In genomic region chr9:136541709-136542108, GRCh38 we compare ENCODE assay signal across 12 cellular contexts. TPM values are rescaled to one million over a fixed set of nuclear protein-coding genes. Genes with fewer than 3 reads are reported as not detected.
DNase-seq lines count a peak whose midpoint lies in the region; ATAC-seq, FAIRE-seq and TF ChIP-seq lines count a peak whose summit lies in the region.
"Had no signal": no experiment of that assay in that cellular context is flagged by ENCODE, and none has a peak within 500 bp of the region (broad histone marks: within the 10 kb centered on the region; RNA-seq: fewer than 3 reads in every experiment).

No MANE protein-coding gene starts in this region.

- no peak overlapping the region for H3K23ac ChIP-seq in H9 (ENCODE audit: insufficient read length, low read depth, low read length)

- no peak overlapping the region for H3K4me2 ChIP-seq in GM12878 (ENCODE audit: control insufficient read depth, insufficient read depth)
- no peak overlapping the region for H3K4me2 ChIP-seq in H9 (ENCODE audit: insufficient read depth, insufficient read length, low read length)

- H3K9me3 ChIP-seq in GM12878 (replicated peaks; ENCODE audit: control insufficient read depth, insufficient read depth, low read length) (no peaks in the 10 kb centered on the region), mesodermal cell (ENCODE audit: control insufficient read depth, low read length) (no peaks in the 10 kb centered on the region), thyroid gland (no peaks in the 10 kb centered on the region), H9 (ENCODE audit: control insufficient read depth, low read depth, low read length) (no peaks in the 10 kb centered on the region)

- H3K56ac ChIP-seq in H9 (ENCODE audit: insufficient read length, low read depth, low read length), result no peak overlapping the region

- H3K4me3 ChIP-seq in GM12878 (no peak overlapping the region), mesodermal cell (ENCODE audit: extremely low read depth, insufficient read depth, low read length, poor library complexity, severe bottlenecking) (no peak overlapping the region), thyroid gland (replicated peaks in 1 of 3) (no peak overlapping the region)

- H3K4ac ChIP-seq in H9 (ENCODE audit: low read depth, low read length), result no peak overlapping the region

- TF ChIP-seq CTCF in GM12878 (IDR thresholded peaks at IDR 0.05 in 2 of 3, conservative IDR thresholded peaks at IDR 0.05 in 1 of 3; ENCODE audit: control insufficient read depth in 2 of 3, extremely low read depth in 1 of 3, insufficient read depth in 1 of 3, low read depth in 3 of 3, low read length in 3 of 3) (no peak), thyroid gland (IDR thresholded peaks at IDR 0.05) (no peak), H9 (conservative IDR thresholded peaks at IDR 0.05) (no peak)

- H2BK15ac ChIP-seq in H9 (ENCODE audit: low read depth, low read length), result no peak overlapping the region

- H3K27ac Mint-ChIP-seq in activated naive CD4-positive, alpha-beta T cell treated with anti-CD3 and anti-CD28 coated beads, Interleukin-2, amount 50 U/mL, for 72 hours, result peak overlapping the region; percentile 87 to 100
- no peak overlapping the region; a peak in 1 of 7 replicates for H3K27ac Mint-ChIP-seq in H9

- H3K9me3 Mint-ChIP-seq in activated naive CD4-positive, alpha-beta T cell treated with anti-CD3 and anti-CD28 coated beads, Interleukin-2, amount 50 U/mL, for 72 hours, result no peaks in the 10 kb centered on the region
- H3K9me3 Mint-ChIP-seq in H9, result no peaks in the 10 kb centered on the region

- H3K4me1 ChIP-seq in GM12878 (ENCODE audit: control insufficient read depth, insufficient read depth, low read length), result peaks cover 57% of the 10 kb centered on the region
- peaks cover 4% of the 10 kb centered on the region for H3K4me1 ChIP-seq in mesodermal cell (ENCODE audit: control insufficient read depth, insufficient read depth, low read length, poor library complexity, severe bottlenecking)
- H3K4me1 ChIP-seq in thyroid gland, result peaks cover 6 to 55% of the 10 kb centered on the region in 2 donors
- H3K4me1 ChIP-seq in H9 (ENCODE audit: insufficient read depth, low read length), result no peaks in the 10 kb centered on the region

- H4K5ac ChIP-seq in H9 (ENCODE audit: insufficient read length, low read depth, low read length), result no peak overlapping the region

- no peak for DNase-seq in activated naive CD4-positive, alpha-beta T cell treated with anti-CD3 and anti-CD28 coated beads, Interleukin-2, amount 50 U/mL, for 72 hours (ENCODE audit: low spot score in 2 of 2)
- no peak for DNase-seq in activated naive CD4-positive, alpha-beta T cell treated with Interleukin-2 at 50 U/mL for 16 hours
- DNase-seq in GM12878 (ENCODE audit: low read depth, low spot score) (no peak), thyroid gland (no peak), H9 (no peak), NCI-H2196 treated with DMSO at 0.1 percent for 48 hours (lab: John Stamatoyannopoulos, UW; ENCODE audit: unreplicated experiment) (no peak)
- DNase-seq: amniotic stem cell, KBM-7, NCI-H1436, T1000 had no signal

- peak overlapping the region in 1 of 2 experiments; percentile 38; a peak in 1 of 5 replicates for H3K4me3 Mint-ChIP-seq in H9

- H3K27ac ChIP-seq in GM12878 (ENCODE audit: control insufficient read depth, insufficient read depth), result no peak overlapping the region
- peak overlapping the region; percentile 49 for H3K27ac ChIP-seq in mesodermal cell (ENCODE audit: low read depth, low read length, severe bottlenecking)
- H3K27ac ChIP-seq in thyroid gland, result peak overlapping the region in 2 of 3 donors; percentile 41 to 89
- no peak overlapping the region for H3K27ac ChIP-seq in H9 (ENCODE audit: insufficient read length, low read depth, low read length)

- POLR2A ChIA-PET in GM12878 (lab: Charles Lee), result no interaction called here

- TF ChIP-seq POLR2A in GM12878 (IDR thresholded peaks at IDR 0.05; ENCODE audit: low read depth, low read length) (no peak), thyroid gland (IDR thresholded peaks at IDR 0.05) (no peak)

- peaks cover 15% of the 10 kb centered on the region for H3K79me1 ChIP-seq in H9 (ENCODE audit: insufficient read depth, low read depth, low read length, poor library complexity, severe bottlenecking)

- BruUV-seq in GM12878 (replicated peaks; lab: Mats Ljungman, UMichigan), result TSS peak; percentile 52

- no peak overlapping the region for H2BK5ac ChIP-seq in H9 (ENCODE audit: insufficient read length, low read length)

- H2BK12ac ChIP-seq in H9 (ENCODE audit: insufficient read length, low read depth, low read length), result no peak overlapping the region

- SMC1A ChIA-PET in GM12878 (lab: Charles Lee; ENCODE audit: uncharacterized antibody, unreplicated experiment), result no interaction called here

- H3K36me3 ChIP-seq in GM12878 (ENCODE audit: control insufficient read depth in 2 of 2, insufficient read depth in 2 of 2, low read length in 1 of 2), result peaks cover 0 to 9% of the 10 kb centered on the region in 2 experiments; a peak in 2 of 4 replicates
- H3K36me3 ChIP-seq in mesodermal cell (ENCODE audit: control insufficient read depth, insufficient read depth, low read length), result peaks cover 58% of the 10 kb centered on the region
- H3K36me3 ChIP-seq in thyroid gland, result no peaks in the 10 kb centered on the region

- no peak overlapping the region for H2AK5ac ChIP-seq in H9 (ENCODE audit: insufficient read length, low read length)

- H4K8ac ChIP-seq in H9 (replicated peaks; ENCODE audit: insufficient read length, low read depth, low read length), result no peak overlapping the region

- WGBS in GM12878 (ENCODE audit: insufficient coverage, insufficient replicate concordance, low lambda C conversion rate, missing lambda C conversion rate), result 95% methylated on average over 16 of the region's 16 CpGs
- WGBS in mesodermal cell (ENCODE audit: insufficient coverage in 2 of 2), 2 experiments, result 91 to 94% methylated on average over 16 of the region's 16 CpGs
- WGBS in thyroid gland, 2 donors, result 77 to 86% methylated on average over 10 to 12 of the region's 16 CpGs
- no CpG with 5 or more reads among the region's 16 CpGs for WGBS in H9 (ENCODE audit: extremely low coverage, insufficient read length, low lambda C conversion rate)

- H3K9ac ChIP-seq in GM12878 (ENCODE audit: control insufficient read depth, insufficient read depth, low read length) (no peak overlapping the region), H9 (ENCODE audit: extremely low read depth, insufficient read length, low read length) (no peak overlapping the region)

- H3T11ph ChIP-seq in H9 (ENCODE audit: low read length), result no peak overlapping the region

- no peak for TF ChIP-seq EP300 in GM12878 (IDR thresholded peaks at IDR 0.05; ENCODE audit: borderline replicate concordance in 1 of 2, control insufficient read depth in 1 of 2, low read depth in 2 of 2, low read length in 2 of 2)

- no peaks in the 10 kb centered on the region for H3K27me3 ChIP-seq in GM12878 (replicated peaks in 1 of 2; ENCODE audit: control insufficient read depth in 2 of 2, insufficient read depth in 2 of 2, low read length in 1 of 2)
- no peaks in the 10 kb centered on the region for H3K27me3 ChIP-seq in thyroid gland
- no peaks in the 10 kb centered on the region for H3K27me3 ChIP-seq in H9 (ENCODE audit: insufficient read depth, low read length)

- no peak overlapping the region for H4K91ac ChIP-seq in H9 (ENCODE audit: insufficient read length, low read depth, low read length)

- no peak overlapping the region for H2BK20ac ChIP-seq in H9 (ENCODE audit: low read depth, low read length, poor library complexity, severe bottlenecking)

- RAD21 ChIA-PET in GM12878 (lab: Charles Lee; ENCODE audit: unreplicated experiment), result interaction anchor here (0.7 kb wide), 2 partner anchors 52 to 56 kb away, joined by 3 read pairs; no protein-coding TSS in a partner anchor

- H3K18ac ChIP-seq in H9 (ENCODE audit: insufficient read length, low read depth, low read length), result no peak overlapping the region

- peaks cover 15 to 21% of the 10 kb centered on the region in 2 donors for H3K36me3 Mint-ChIP-seq in activated naive CD4-positive, alpha-beta T cell treated with anti-CD3 and anti-CD28 coated beads, Interleukin-2, amount 50 U/mL, for 72 hours
- peaks cover 12 to 56% (median 41%) of the 10 kb centered on the region in 3 experiments; a peak in 6 of 7 replicates for H3K36me3 Mint-ChIP-seq in H9 (ENCODE audit: insufficient read depth in 1 of 3, low read depth in 3 of 3)

- H2AFZ ChIP-seq in GM12878 (ENCODE audit: control insufficient read depth, low read depth, low read length), result no peak overlapping the region
- H2AFZ ChIP-seq in H9 (ENCODE audit: low read length), result no peak overlapping the region

- peaks cover 10% of the 10 kb centered on the region for H3K23me2 ChIP-seq in H9 (ENCODE audit: insufficient read length, low read depth, low read length, poor library complexity, severe bottlenecking)

- no peak overlapping the region for H3K14ac ChIP-seq in H9 (ENCODE audit: insufficient read depth, low read length)

- intact Hi-C loops in GM12878 (cut with micrococcal nuclease; ENCODE audit: unreplicated experiment) (no loop called here), thyroid gland (cut with DNase I) (no loop called here)

- H3K79me2 ChIP-seq in GM12878 (ENCODE audit: control insufficient read depth, insufficient read depth, low read length), result peaks cover 48% of the 10 kb centered on the region
- peaks cover 2% of the 10 kb centered on the region; the same call in 1 of the 2 replicates for H3K79me2 ChIP-seq in H9 (ENCODE audit: insufficient read depth, low read length)

- TF ChIP-seq RAD21 in GM12878 (IDR thresholded peaks at IDR 0.05; ENCODE audit: insufficient read depth, low read depth, low read length), result no peak

- FAIRE-seq in GM12878 (lab: Jason Lieb, UNC), result no peak

- H4K20me1 ChIP-seq in GM12878 (ENCODE audit: control insufficient read depth, insufficient read depth) (no peaks in the 10 kb centered on the region; the same call in 1 of the 2 replicates), H9 (ENCODE audit: control insufficient read depth, insufficient read depth, insufficient read length) (peaks cover 2% of the 10 kb centered on the region)

- ATAC-seq in activated naive CD4-positive, alpha-beta T cell treated with anti-CD3 and anti-CD28 coated beads, Interleukin-2, amount 50 U/mL, for 72 hours, result no peak
- ATAC-seq in GM12878, result no peak
- ATAC-seq in GM19395 (IDR thresholded peaks at IDR 0.05; ENCODE audit: unreplicated experiment), result no peak

- CTCF ChIA-PET in GM12878 (lab: Yijun Ruan, JAX), result interaction anchor here (1.7 kb wide), 1 partner anchor 88 kb away, joined by 4 read pairs; no protein-coding TSS in a partner anchor

- H3K4me1 Mint-ChIP-seq in H9, result peaks cover 11 to 26% of the 10 kb centered on the region in 2 experiments

- no peak overlapping the region for H2BK120ac ChIP-seq in H9 (ENCODE audit: low read depth, low read length, poor library complexity, severe bottlenecking)

- in situ Hi-C loops in GM12878 (cut with MboI), result no loop called here

- H3K27me3 Mint-ChIP-seq in H9 (ENCODE audit: low read depth), result no peaks in the 10 kb centered on the region; the same call in 1 of the 2 replicates

RNA-seq across cellular contexts. Expression of gene NOTCH1, which starts 4.1 kb away (rescaled TPM):
- total RNA-seq in activated naive CD4-positive, alpha-beta T cell treated with anti-CD3 and anti-CD28 coated beads, Interleukin-2, amount 50 U/mL, for 72 hours, result 10 to 100 TPM; 76.4 to 85.5 TPM
- 114 and 132 TPM in 2 replicates for total RNA-seq in GM12878 (2013; cell fraction: nucleolus; rRNA removed)
- total RNA-seq in GM12878 (2014; rRNA removed) (6.9 and 9.7 TPM in 2 replicates), GM12878 (2014; rRNA removed; fragmentation: Illumina TruSeq; extraction: Trizol) (1.8 and 2.5 TPM in 2 replicates), GM12878 (2021) (38.6 and 40.0 TPM in 2 replicates), thyroid gland (10 to 100 TPM; 19.6 to 35.4 (median 23.2) TPM), H9 (2021) (63.7 and 71.6 TPM in 2 replicates)
- polyA plus RNA-seq in GM12878 (2011; ENCODE audit: low read depth), result 2.6 TPM
- polyA plus RNA-seq in GM12878 (2011; rRNA removed) (1.4 TPM in 2 replicates), GM12878 (2014; fragmentation: Illumina TruSeq; extraction: Trizol) (1.1 and 2.7 TPM in 2 replicates), GM12878 (2014; fragmentation: Nextera tagmentation; extraction: Ambion mirVana) (under 1 TPM; 0.02 to 0.24 TPM), GM12878 (2014; rRNA removed) (12.4 and 12.7 TPM in 2 replicates), GM12878 (2016; fragmentation: Nextera tagmentation; extraction: Ambion mirVana) (1 to 10 TPM; 4.7 to 6.8 TPM)
- 4.7 and 4.9 TPM in 2 replicates for polyA plus RNA-seq in GM12878 (2011; cell fraction: cytosol; rRNA removed)
- 31.3 and 51.1 TPM in 2 replicates for polyA plus RNA-seq in GM12878 (2011; cell fraction: nucleus; rRNA removed)
- 7.3 and 8.7 TPM in 2 replicates for polyA plus RNA-seq in GM12878 (2012)
- polyA minus RNA-seq in GM12878 (2011; rRNA and poly(A)+ RNA removed), result 4.2 and 12.3 TPM in 2 replicates
- polyA minus RNA-seq in GM12878 (2011; cell fraction: cytosol; rRNA and poly(A)+ RNA removed), result 20.2 and 32.2 TPM in 2 replicates
- polyA minus RNA-seq in GM12878 (2011; cell fraction: nucleus; rRNA and poly(A)+ RNA removed), result 14.4 and 23.8 TPM in 2 replicates
- 65.5 TPM for polyA plus RNA-seq in mesodermal cell (2013, experiment 1 of 2)
- polyA plus RNA-seq in mesodermal cell (2013, experiment 2 of 2), result 44.0 TPM

RNA-seq across cellular contexts. Expression of gene SEC16A, which starts 58.9 kb away (rescaled TPM):
- 10 to 100 TPM; 56.6 to 79.5 TPM for total RNA-seq in activated naive CD4-positive, alpha-beta T cell treated with anti-CD3 and anti-CD28 coated beads, Interleukin-2, amount 50 U/mL, for 72 hours
- 45.7 and 51.6 TPM in 2 replicates for total RNA-seq in GM12878 (2013; cell fraction: nucleolus; rRNA removed)
- total RNA-seq in GM12878 (2014; rRNA removed), result 14.7 and 17.6 TPM in 2 replicates
- 8.3 and 10.0 TPM in 2 replicates for total RNA-seq in GM12878 (2014; rRNA removed; fragmentation: Illumina TruSeq; extraction: Trizol)
- 52.6 and 59.1 TPM in 2 replicates for total RNA-seq in GM12878 (2021)
- 36.4 TPM for polyA plus RNA-seq in GM12878 (2011; ENCODE audit: low read depth)
- 7.3 and 9.9 TPM in 2 replicates for polyA plus RNA-seq in GM12878 (2011; rRNA removed)
- polyA plus RNA-seq in GM12878 (2011; cell fraction: cytosol; rRNA removed), result 12.3 and 18.3 TPM in 2 replicates
- polyA plus RNA-seq in GM12878 (2011; cell fraction: nucleus; rRNA removed), result 44.9 and 59.4 TPM in 2 replicates
- 40.1 and 41.6 TPM in 2 replicates for polyA plus RNA-seq in GM12878 (2012)
- 26.5 and 36.0 TPM in 2 replicates for polyA plus RNA-seq in GM12878 (2014; fragmentation: Illumina TruSeq; extraction: Trizol)
- 10 to 100 TPM; 12.4 to 16.6 TPM for polyA plus RNA-seq in GM12878 (2014; fragmentation: Nextera tagmentation; extraction: Ambion mirVana)
- polyA plus RNA-seq in GM12878 (2014; rRNA removed), result 25.9 and 28.0 TPM in 2 replicates
- polyA plus RNA-seq in GM12878 (2016; fragmentation: Nextera tagmentation; extraction: Ambion mirVana), result 10 to 100 TPM; 44.6 to 44.7 TPM
- 9.8 and 13.4 TPM in 2 replicates for polyA minus RNA-seq in GM12878 (2011; rRNA and poly(A)+ RNA removed)
- 19.6 and 20.7 TPM in 2 replicates for polyA minus RNA-seq in GM12878 (2011; cell fraction: cytosol; rRNA and poly(A)+ RNA removed)
- polyA minus RNA-seq in GM12878 (2011; cell fraction: nucleus; rRNA and poly(A)+ RNA removed), result 11.8 and 19.4 TPM in 2 replicates
- polyA plus RNA-seq in mesodermal cell (2013, experiment 1 of 2), result 55.1 TPM
- polyA plus RNA-seq in mesodermal cell (2013, experiment 2 of 2), result 44.5 TPM
- total RNA-seq in thyroid gland, result 10 to 100 TPM; 47.7 to 73.8 (median 62.5) TPM
- 52.1 and 56.4 TPM in 2 replicates for total RNA-seq in H9 (2021)

Comparison
In these comparisons a context has a peak if more than half of its experiments do, and no peak if none do; other contexts are left out.
1. H3K27ac Mint-ChIP-seq: peak in activated naive CD4-positive, alpha-beta T cell treated with anti-CD3 and anti-CD28 coated beads, Interleukin-2, amount 50 U/mL, for 72 hours (2 of 2); none in H9 (0 of 3).
2. H3K27ac ChIP-seq: peak in mesodermal cell (single experiment) and thyroid gland (2 of 3); none in GM12878 (single experiment) and H9 (single experiment).